Comparison of ENCODE assay signal across 1 cellular context in the genomic region with DNA sequence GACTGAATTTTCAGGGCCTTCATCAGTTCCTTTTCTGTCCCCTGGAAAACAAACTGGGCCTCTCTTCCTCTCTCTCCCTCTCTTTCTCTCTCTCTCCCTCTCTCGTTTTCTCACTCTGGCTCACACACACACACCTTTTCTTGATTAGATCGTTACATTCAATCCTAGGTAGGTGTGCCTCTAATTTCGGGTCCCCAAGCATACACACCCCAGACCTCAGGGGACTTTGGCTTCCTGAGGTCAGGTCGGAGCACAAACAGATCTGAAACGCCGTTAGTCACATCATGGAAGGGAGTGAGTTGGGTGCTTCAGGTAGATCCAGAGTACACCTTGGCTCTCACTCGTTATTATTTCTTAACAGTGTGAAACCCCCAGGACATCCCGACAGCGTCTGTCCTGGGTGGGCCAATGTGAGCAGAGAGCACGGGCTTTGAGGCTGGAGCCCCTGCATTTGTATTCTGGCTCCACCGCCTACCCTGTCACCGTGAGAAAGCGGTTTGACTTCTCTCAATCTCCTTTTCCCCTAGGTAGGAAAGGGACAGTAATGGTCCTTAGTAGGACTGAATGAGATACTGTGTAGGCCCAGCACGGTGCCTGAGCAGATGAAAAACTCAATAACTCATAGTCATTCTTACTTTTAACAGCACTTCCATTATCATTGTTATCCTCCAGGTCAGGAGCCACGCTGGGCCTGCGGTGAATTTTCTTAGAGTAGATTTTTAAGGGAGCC.
TF ChIP-seq lines count a peak whose summit lies in the region.

No MANE protein-coding gene starts in this region.

TF ChIP-seq in HEK293T, 16 proteins besides CTCF, POLR2A, EP300 and RAD21 (continued from another document):
- TF ChIP-seq PKNOX1 (IDR thresholded peaks at IDR 0.05), result no peak
- TF ChIP-seq ZNF384 (IDR thresholded peaks at IDR 0.05), result no peak
- TF ChIP-seq ELF4 (IDR thresholded peaks at IDR 0.05), result no peak
- no peak for TF ChIP-seq LEF1 (IDR thresholded peaks at IDR 0.05; ENCODE audit: borderline replicate concordance)
- no peak for TF ChIP-seq ARNT (IDR thresholded peaks at IDR 0.05)
- no peak for TF ChIP-seq HDGF (IDR thresholded peaks at IDR 0.05; ENCODE audit: borderline replicate concordance)
- no peak for TF ChIP-seq NFRKB (IDR thresholded peaks at IDR 0.05)
- TF ChIP-seq BHLHE40 (IDR thresholded peaks at IDR 0.05; ENCODE audit: borderline replicate concordance), result no peak
